ENCODE assay signal across 8 cellular contexts in the genomic region with DNA sequence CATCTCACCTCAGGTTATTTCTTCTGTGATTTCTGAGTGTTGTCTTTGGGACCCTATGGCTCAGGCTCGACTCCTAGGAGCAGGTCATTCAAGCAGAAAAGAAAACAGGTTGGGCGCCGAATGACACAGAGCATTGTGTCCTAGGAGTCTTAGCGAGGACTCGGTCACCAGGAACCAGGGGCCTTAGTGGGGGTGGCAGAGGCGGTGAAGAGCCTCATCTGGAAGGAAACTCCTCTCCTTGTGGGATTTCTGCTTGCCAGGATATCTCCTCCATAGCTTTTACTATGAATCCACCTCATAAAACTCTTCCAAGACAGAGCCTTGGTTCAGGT. TPM values are rescaled to one million over a fixed set of nuclear protein-coding genes. Genes with fewer than 3 reads are reported as not detected.
DNase-seq lines count a peak whose midpoint lies in the region; ATAC-seq and TF ChIP-seq lines count a peak whose summit lies in the region.

No MANE protein-coding gene starts in this region.

- H2AFZ ChIP-seq in Karpas-422 (ENCODE audit: low read length), result no peak overlapping the region; the same call in 1 of the 2 replicates

- H3K27me3 ChIP-seq in AG04450 (ENCODE audit: control insufficient read depth, insufficient read depth, low read length), result peaks cover 29% of the 10 kb centered on the region
- H3K27me3 ChIP-seq in Karpas-422 (ENCODE audit: low read length), result peaks cover 4% of the 10 kb centered on the region; the same call in 1 of the 2 replicates
- H3K27me3 ChIP-seq in muscle layer of duodenum (ENCODE audit: low read depth, low read length), result no peaks in the 10 kb centered on the region

- TF ChIP-seq CTCF in AG04450 (IDR thresholded peaks at IDR 0.05; ENCODE audit: low read depth, low read length) (no peak), omental fat pad (IDR thresholded peaks at IDR 0.05) (no peak)

- H3K9me2 ChIP-seq in Karpas-422 (replicated peaks; ENCODE audit: insufficient read depth, low read length), result no peaks in the 10 kb centered on the region

- ATAC-seq in GM18511 (IDR thresholded peaks at IDR 0.05; ENCODE audit: unreplicated experiment), result no peak
- ATAC-seq in omental fat pad (ENCODE audit: low FRiP score), result no peak
- ATAC-seq in GM21447 (IDR thresholded peaks at IDR 0.05; ENCODE audit: unreplicated experiment), result no peak

- CTCF ChIA-PET in AG04450 (lab: Charles Lee), result interaction anchor here (0.5 to 3.7 kb wide), 6 partner anchors 38 to 178 kb away, joined by 3 to 26 read pairs (median 3); partner anchors contain the start of gene PIGH

- H3K4me1 ChIP-seq in Karpas-422 (ENCODE audit: low read length) (peaks cover 12% of the 10 kb centered on the region), muscle layer of duodenum (ENCODE audit: control insufficient read depth in 1 of 2, insufficient read depth in 2 of 2, low read length in 2 of 2) (peaks cover 0 to 7% of the 10 kb centered on the region in 2 donors)

- no peaks in the 10 kb centered on the region for H3K9me3 ChIP-seq in AG04450 (ENCODE audit: control insufficient read depth, insufficient read depth, low read length)
- no peaks in the 10 kb centered on the region for H3K9me3 ChIP-seq in Karpas-422 (ENCODE audit: low read length)
- no peaks in the 10 kb centered on the region for H3K9me3 ChIP-seq in muscle layer of duodenum (ENCODE audit: control insufficient read depth in 1 of 2, low read length in 2 of 2)

- H3K27ac ChIP-seq in AG04450 (ENCODE audit: low read depth, low read length) (no peak overlapping the region), Karpas-422 (ENCODE audit: low read length) (no peak overlapping the region), cingulate gyrus (ENCODE audit: low read depth, low read length) (peak overlapping the region; percentile 94), muscle layer of duodenum (ENCODE audit: low read length) (peak overlapping the region; percentile 6)

- H3K36me3 ChIP-seq in Karpas-422 (ENCODE audit: insufficient read depth, low read length), result no peaks in the 10 kb centered on the region
- H3K36me3 ChIP-seq in muscle layer of duodenum (ENCODE audit: control insufficient read depth in 1 of 2, insufficient read depth in 2 of 2, low read length in 2 of 2), result no peaks in the 10 kb centered on the region

- 0 out of 2 replicates have a peak overlapping the region, but pooled peaks have one; percentile 54 for H3K9ac ChIP-seq in Karpas-422 (ENCODE audit: low read length)

- H3K4me2 ChIP-seq in Karpas-422 (ENCODE audit: low read depth, low read length, poor library complexity, severe bottlenecking), result peak overlapping the region; percentile 74

- H3K4me3 ChIP-seq in AG04450 (ENCODE audit: low read depth, low read length) (peak overlapping the region; percentile 54), Karpas-422 (ENCODE audit: low read length) (peak overlapping the region; percentile 68), muscle layer of duodenum (ENCODE audit: low read depth in 1 of 2, low read length in 2 of 2) (peak overlapping the region; percentile 49 to 78)

- DNase-seq in AG04450 (ENCODE audit: low read depth, low spot score) (no peak), Karpas-422 (no peak), GM19238 (ENCODE audit: insufficient read length, low spot score) (no peak), omental fat pad (ENCODE audit: low spot score) (no peak)

- no peaks in the 10 kb centered on the region for H3K79me2 ChIP-seq in Karpas-422 (ENCODE audit: low read length)

- H4K20me1 ChIP-seq in Karpas-422 (ENCODE audit: insufficient read depth, low read depth, low read length), result no peaks in the 10 kb centered on the region

- POLR2A ChIA-PET in AG04450 (lab: Yijun Ruan, JAX), result no interaction called here

RNA-seq across cellular contexts. Expression of gene PLEKHH1, which starts 0.6 kb away (rescaled TPM):
- 0.15 and 0.19 TPM in 2 replicates for polyA plus RNA-seq in AG04450 (2011; rRNA removed)
- polyA minus RNA-seq in AG04450 (2011; rRNA and poly(A)+ RNA removed), result 0.30 and 0.41 TPM in 2 replicates
- 0.83 and 3.7 TPM in 2 replicates for total RNA-seq in Karpas-422 (2014; rRNA removed; shearing (Covaris generic); ENCODE audit: low replicate concordance)
- total RNA-seq in omental fat pad, result 1 to 10 TPM; 1.7 to 7.5 (median 5.5) TPM

RNA-seq across cellular contexts. Expression of gene TMEM229B, which starts 45.2 kb away (rescaled TPM):
- polyA plus RNA-seq in AG04450 (2011; rRNA removed), result 0.05 and 0.07 TPM in 2 replicates
- not detected in 2 replicates for polyA minus RNA-seq in AG04450 (2011; rRNA and poly(A)+ RNA removed)
- total RNA-seq in Karpas-422 (2014; rRNA removed; shearing (Covaris generic); ENCODE audit: low replicate concordance), result 60.2 and 84.7 TPM in 2 replicates
- total RNA-seq in omental fat pad, result 1 to 10 TPM in 2 of 4 donors, under 1 TPM in 2; 0.84 to 6.6 (median 1.3) TPM

Comparison
In these comparisons a context has a peak if more than half of its experiments do, and no peak if none do; other contexts are left out.
1. H3K27ac ChIP-seq: peak in cingulate gyrus (single experiment) and muscle layer of duodenum (single experiment); none in AG04450 (single experiment) and Karpas-422 (single experiment).
2. Peak in every context shown above with its lines, with median percentiles within 50 percentile points of each other: H3K4me3 ChIP-seq.